8 cellular contexts compared by ENCODE assay signal in the genomic region with DNA sequence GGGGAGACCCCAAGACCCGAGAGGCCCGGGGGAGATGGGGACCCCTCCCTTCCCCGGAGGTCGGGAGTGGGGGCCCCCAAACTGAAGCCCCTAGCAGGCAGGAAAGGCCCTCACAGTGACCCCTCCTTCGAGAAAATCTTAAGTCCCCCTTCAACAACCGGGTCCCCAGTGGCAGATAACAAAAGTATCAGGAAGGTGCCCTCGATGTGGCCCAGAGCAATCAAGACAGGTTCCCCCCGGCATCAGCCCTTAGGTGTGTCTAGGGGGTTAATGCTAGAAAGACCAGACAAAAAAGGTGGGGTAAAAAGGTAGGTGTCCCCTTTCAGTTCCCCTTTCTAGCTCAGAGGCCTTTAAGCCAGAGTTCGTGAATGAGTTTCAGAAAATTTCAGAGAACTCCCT. TPM values are rescaled to one million over a fixed set of nuclear protein-coding genes. Genes with fewer than 3 reads are reported as not detected.
A peak's percentile ranks its signal among the peaks of the same experiment; 100 is the strongest.
DNase-seq lines count a peak whose midpoint lies in the region; ATAC-seq, FAIRE-seq and TF ChIP-seq lines count a peak whose summit lies in the region.

No MANE protein-coding gene starts in this region.

- peaks cover 67% of the 10 kb centered on the region for H3K4me1 ChIP-seq in DOHH2 (ENCODE audit: control insufficient read depth, low read length)

- H3K4me3 Mint-ChIP-seq in naive thymus-derived CD8-positive, alpha-beta T cell: peak overlapping the region; percentile 83 to 96 (median 93)

- H3K79me2 ChIP-seq in DOHH2 (ENCODE audit: control insufficient read depth, low read length): no peaks in the 10 kb centered on the region

- H3K27ac Mint-ChIP-seq in naive thymus-derived CD8-positive, alpha-beta T cell: peak overlapping the region; percentile 94 to 99 (median 98)

- H3K27me3 ChIP-seq in DOHH2 (ENCODE audit: control insufficient read depth, low read length): peaks cover 24% of the 10 kb centered on the region
- H3K27me3 ChIP-seq in bronchial epithelial cell (ENCODE audit: control insufficient read depth, insufficient read depth, low read length): no peaks in the 10 kb centered on the region

- peaks cover 3% of the 10 kb centered on the region; the same call in 1 of the 2 replicates for H4K20me1 ChIP-seq in DOHH2 (ENCODE audit: control insufficient read depth, insufficient read depth, low read depth, low read length)

- no peak for FAIRE-seq in bronchial epithelial cell (lab: Jason Lieb, UNC)

- no peak for TF ChIP-seq CTCF in DOHH2 (IDR thresholded peaks at IDR 0.05; ENCODE audit: low read depth, low read length, poor library complexity, severe bottlenecking)
- no peak for TF ChIP-seq CTCF in bronchial epithelial cell (IDR thresholded peaks at IDR 0.05; ENCODE audit: insufficient read depth, low read length, severe bottlenecking)

- H3K36me3 ChIP-seq in DOHH2 (ENCODE audit: control insufficient read depth, low read length) (no peaks in the 10 kb centered on the region), bronchial epithelial cell (ENCODE audit: control insufficient read depth, insufficient read depth, low read length) (peaks cover 2% of the 10 kb centered on the region)

- no peaks in the 10 kb centered on the region for H3K9me2 ChIP-seq in DOHH2 (replicated peaks; ENCODE audit: control insufficient read depth, low read length)

- H3K4me1 Mint-ChIP-seq in naive thymus-derived CD8-positive, alpha-beta T cell: peaks cover 24 to 68% (median 64%) of the 10 kb centered on the region in 4 donors

- H3K4me2 ChIP-seq in DOHH2 (ENCODE audit: low read length): peak overlapping the region; percentile 57

- DNase-seq in M059J (ENCODE audit: low read depth) (peak; percentile 30), bronchial epithelial cell (ENCODE audit: low read depth) (no peak), SKM-1 treated with dmso at 0.1 percent for 144 hours (lab: John Stamatoyannopoulos, UW; ENCODE audit: unreplicated experiment) (no peak), pons (ENCODE audit: low spot score) (no peak), cerebellar nuclear complex (lab: John Stamatoyannopoulos, UW) (no peak), NCI-H1930 (lab: John Stamatoyannopoulos, UW) (no peak)
- peak in 9 of 10 donors; percentile 7 to 70 (median 30) for DNase-seq in naive thymus-derived CD8-positive, alpha-beta T cell

- no peak for ATAC-seq in naive thymus-derived CD8-positive, alpha-beta T cell

- POLR2A ChIA-PET in naive thymus-derived CD8-positive, alpha-beta T cell (lab: Charles Lee): interaction anchor here (0.7 to 16.6 kb wide), 7 partner anchors 12 to 54 kb away, joined by 3 to 218 read pairs (median 70); no protein-coding TSS in a partner anchor

- no peaks in the 10 kb centered on the region for H3K9me3 Mint-ChIP-seq in naive thymus-derived CD8-positive, alpha-beta T cell

- H3K36me3 Mint-ChIP-seq in naive thymus-derived CD8-positive, alpha-beta T cell: peaks cover 0 to 10% (median 0%) of the 10 kb centered on the region in 3 donors

- no peaks in the 10 kb centered on the region for H3K9me3 ChIP-seq in DOHH2 (ENCODE audit: control insufficient read depth, insufficient read depth, low read length)

- no peaks in the 10 kb centered on the region for H3K27me3 Mint-ChIP-seq in naive thymus-derived CD8-positive, alpha-beta T cell

- H3F3A ChIP-seq in DOHH2 (ENCODE audit: control insufficient read depth, insufficient read depth): peaks cover 37% of the 10 kb centered on the region

- H3K27ac ChIP-seq in DOHH2 (ENCODE audit: low read depth, low read length): no peak overlapping the region

- peak overlapping the region; percentile 58 for H3K4me3 ChIP-seq in DOHH2 (ENCODE audit: low read length)
- peak overlapping the region; percentile 81 for H3K4me3 ChIP-seq in bronchial epithelial cell (ENCODE audit: low read depth, low read length)

RNA-seq across cellular contexts. Expression of gene ECE1, which starts 0.3 kb away (rescaled TPM):
- total RNA-seq in M059J (2014; rRNA removed; shearing (Covaris generic)): 88.5 and 125 TPM in 2 replicates
- total RNA-seq in bronchial epithelial cell: 44.2 and 61.8 TPM in 2 replicates
- 10 to 100 TPM; 51.7 to 53.6 TPM for total RNA-seq in naive thymus-derived CD8-positive, alpha-beta T cell
- 10 to 100 TPM in 2 of 3 donors, 1 to 10 TPM in 1; 9.1 to 37.3 (median 20.5) TPM for polyA plus RNA-seq in naive thymus-derived CD8-positive, alpha-beta T cell

Comparison
In these comparisons a context has a peak if more than half of its experiments do, and no peak if none do; other contexts are left out.
1. DNase-seq: peak in M059J (single experiment) and naive thymus-derived CD8-positive, alpha-beta T cell (9 of 10); none in bronchial epithelial cell (single experiment), SKM-1 treated with dmso at 0.1 percent for 144 hours (single experiment), pons (single experiment), cerebellar nuclear complex (0 of 2) and NCI-H1930 (0 of 2).